In genomic region chr7:4525884-4526283, GRCh38 we compare ENCODE assay signal across 24 cellular contexts.
DNase-seq lines count a peak whose midpoint lies in the region; ATAC-seq and TF ChIP-seq lines count a peak whose summit lies in the region.
"Had no signal": no experiment of that assay in that cellular context is flagged by ENCODE, and none has a peak within 500 bp of the region (broad histone marks: within the 10 kb centered on the region; RNA-seq: fewer than 3 reads in every experiment).

No MANE protein-coding gene starts in this region.

- TF ChIP-seq CTCF in nephron progenitor cell (IDR thresholded peaks at IDR 0.05) (no peak), Calu3 (IDR thresholded peaks at IDR 0.05; ENCODE audit: unreplicated experiment) (no peak)

- H3K4me1 Mint-ChIP-seq in nephron progenitor cell: peaks cover 4% of the 10 kb centered on the region
- H3K4me1 Mint-ChIP-seq in Calu3 (ENCODE audit: low read depth, unreplicated experiment): no peaks in the 10 kb centered on the region
- H3K4me1 Mint-ChIP-seq: B cell; CD14-positive monocyte; CD4-positive, alpha-beta memory T cell; CD4-positive, CD25-positive, alpha-beta regulatory T cell; CD8-positive, alpha-beta memory T cell had no signal

- H3K4me3 ChIP-seq in BLaER1 treated with 17β-estradiol and CSF1 and Interleukin-3, amounts not matched to agents 10 nM and 100 nM: no peak overlapping the region
- H3K4me3 ChIP-seq: A549 had no signal

- H3K4me3 Mint-ChIP-seq in nephron progenitor cell: no peak overlapping the region
- H3K4me3 Mint-ChIP-seq in Calu3 (ENCODE audit: low read depth, unreplicated experiment): no peak overlapping the region
- H3K4me3 Mint-ChIP-seq: B cell; CD14-positive monocyte; CD4-positive, alpha-beta memory T cell; CD4-positive, CD25-positive, alpha-beta regulatory T cell; CD8-positive, alpha-beta memory T cell had no signal

- H3K36me3 ChIP-seq in BLaER1 treated with 17β-estradiol and CSF1 and Interleukin-3, amounts not matched to agents 10 nM and 100 nM: no peaks in the 10 kb centered on the region

- ATAC-seq in left colon: no peak
- ATAC-seq: A549 had no signal

- H3K9ac ChIP-seq in BLaER1 treated with 17β-estradiol and CSF1 and Interleukin-3, amounts not matched to agents 10 nM and 100 nM: no peak overlapping the region

- peaks cover 0 to 13% (median 7%) of the 10 kb centered on the region in 10 experiments; a peak in 11 of 20 replicates for H3K4me1 ChIP-seq in BLaER1 treated with 17β-estradiol and CSF1 and Interleukin-3, amounts not matched to agents 10 nM and 100 nM
- H3K4me1 ChIP-seq: A549, Caco-2 had no signal

- H3K4me2 ChIP-seq in BLaER1 treated with 17β-estradiol and CSF1 and Interleukin-3, amounts not matched to agents 10 nM and 100 nM: peak overlapping the region in 6 of 11 experiments; percentile 35 to 67 (median 48); a peak in 10 of 22 replicates
- H3K4me2 ChIP-seq: A549 had no signal

- H3K9me3 ChIP-seq in BLaER1 treated with 17β-estradiol and CSF1 and Interleukin-3, amounts not matched to agents 10 nM and 100 nM (replicated peaks in 1 of 11): peaks cover 0 to 27% (median 8%) of the 10 kb centered on the region in 11 experiments; a peak in 11 of 22 replicates
- H3K9me3 ChIP-seq: A549, Caco-2 had no signal

- H3K27me3 ChIP-seq in BLaER1 treated with 17β-estradiol and CSF1 and Interleukin-3, amounts not matched to agents 10 nM and 100 nM: no peaks in the 10 kb centered on the region

- DNase-seq in H4 (ENCODE audit: low spot score) (peak; percentile 51), M059J (ENCODE audit: low read depth) (peak; percentile 2), nephron progenitor cell (no peak), COLO829 (ENCODE audit: low spot score) (no peak), left colon (no peak), Calu3 (no peak)
- no peak for DNase-seq in activated CD4-positive, alpha-beta T cell treated with anti-CD3 and anti-CD28 coated beads, Interleukin-2, amount 50 U/mL, for 1 hour
- DNase-seq: AML-193; C1 segment of cervical spinal cord; Caco-2; CD4-positive, alpha-beta memory T cell; CD4-positive, CD25-positive, alpha-beta regulatory T cell; CD8-positive, alpha-beta memory T cell; DMS 273 treated with DMSO at 0.1 percent for 48 hours; DMS153; DMS53; DMS79; DND-41; GF-D8 had no signal

- no peak overlapping the region for H3K27ac ChIP-seq in BLaER1 treated with 17β-estradiol and CSF1 and Interleukin-3, amounts not matched to agents 10 nM and 100 nM
- H3K27ac ChIP-seq: 22Rv1, A549 had no signal

- H4K20me1 ChIP-seq in BLaER1 treated with 17β-estradiol and CSF1 and Interleukin-3, amounts not matched to agents 10 nM and 100 nM: no peaks in the 10 kb centered on the region

- peak overlapping the region; percentile 2 for H3K27ac Mint-ChIP-seq in nephron progenitor cell
- no peak overlapping the region for H3K27ac Mint-ChIP-seq in Calu3 (ENCODE audit: unreplicated experiment)
- H3K27ac Mint-ChIP-seq: B cell; CD14-positive monocyte; CD4-positive, alpha-beta memory T cell; CD4-positive, CD25-positive, alpha-beta regulatory T cell; CD8-positive, alpha-beta memory T cell had no signal

- H3K27me3 Mint-ChIP-seq in nephron progenitor cell (ENCODE audit: low read depth, poor library complexity) (peaks cover 34% of the 10 kb centered on the region), Calu3 (ENCODE audit: unreplicated experiment) (peaks cover 72% of the 10 kb centered on the region)

- CTCF ChIA-PET in Calu3 (lab: Charles Lee): interaction anchor here (0.5 to 0.8 kb wide), 2 partner anchors 11 to 33 kb away, joined by 3 to 7 read pairs; no protein-coding TSS in a partner anchor

- H3K36me3 Mint-ChIP-seq in nephron progenitor cell (ENCODE audit: low read depth) (no peaks in the 10 kb centered on the region), Calu3 (ENCODE audit: insufficient read depth, unreplicated experiment) (no peaks in the 10 kb centered on the region)
- H3K36me3 Mint-ChIP-seq: CD14-positive monocyte; CD4-positive, alpha-beta memory T cell; CD4-positive, CD25-positive, alpha-beta regulatory T cell had no signal

- H3K9me3 Mint-ChIP-seq in nephron progenitor cell (peaks cover 25% of the 10 kb centered on the region), Calu3 (ENCODE audit: low read depth, unreplicated experiment) (peaks cover 4% of the 10 kb centered on the region)

- no TSS peak for BruUV-seq in Calu3 (replicated peaks; lab: Mats Ljungman, UMichigan)

- intact Hi-C loops in left colon (cut with DNase I, micrococcal nuclease): no loop called here
- intact Hi-C loops in Calu3 (cut with micrococcal nuclease; ENCODE audit: unreplicated experiment): no loop called here

Comparison
In these comparisons a context has a peak if more than half of its experiments do, and no peak if none do; other contexts are left out.
1. DNase-seq: peak in H4 (single experiment) and M059J (single experiment); none in nephron progenitor cell (single experiment), COLO829 (single experiment), activated CD4-positive, alpha-beta T cell treated with anti-CD3 and anti-CD28 coated beads, Interleukin-2, amount 50 U/mL, for 1 hour (single experiment), left colon (0 of 2) and Calu3 (single experiment).